ENCODE assay signal across 9 cellular contexts in the genomic region with DNA sequence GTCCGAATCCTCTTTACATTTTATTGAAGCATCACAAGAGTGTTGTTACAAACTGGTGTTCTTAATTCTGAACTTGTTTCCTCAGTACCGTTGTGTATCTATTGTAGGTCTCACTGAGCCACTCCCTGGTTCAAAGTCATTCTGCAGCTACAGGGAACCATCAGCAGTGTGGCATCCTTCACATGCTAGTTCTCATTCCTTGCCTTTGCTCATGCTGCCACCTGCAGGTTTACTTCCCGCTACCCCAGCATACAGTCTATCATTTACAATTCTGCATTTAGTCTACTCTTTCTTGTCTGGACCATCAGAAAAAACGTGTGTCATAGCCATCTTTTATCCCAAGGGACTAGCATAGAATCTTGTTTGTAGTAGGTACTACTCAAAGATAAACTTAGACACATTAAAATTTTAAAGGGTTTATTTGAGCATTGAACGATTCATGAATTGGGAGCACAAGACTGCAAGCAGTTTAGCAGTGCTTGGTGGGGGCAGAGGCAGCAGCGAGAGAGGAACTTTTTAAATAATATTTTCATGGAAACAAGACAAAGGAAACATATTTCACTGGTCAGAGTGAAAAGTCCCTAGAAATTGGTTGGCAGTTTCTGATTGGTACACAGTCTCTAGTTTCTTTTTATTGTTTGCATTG.
DNase-seq lines count a peak whose midpoint lies in the region; ATAC-seq and TF ChIP-seq lines count a peak whose summit lies in the region.
"Had no signal": no experiment of that assay in that cellular context is flagged by ENCODE, and none has a peak within 500 bp of the region (broad histone marks: within the 10 kb centered on the region; RNA-seq: fewer than 3 reads in every experiment).

No MANE protein-coding gene starts in this region.

- peak; percentile 28 for DNase-seq in GM12865 (ENCODE audit: low read depth)
- no peak for DNase-seq in HFF-Myc (ENCODE audit: extremely low read depth, low read depth)
- peak; percentile 21 for DNase-seq in NCI-H2029 (lab: John Stamatoyannopoulos, UW)
- peak; percentile 67 for DNase-seq in WTC11 (ENCODE audit: low spot score)
- peak; percentile 49 for DNase-seq in iPS-NIHi11 (ENCODE audit: low spot score)
- peak; percentile 55 for DNase-seq in transverse colon
- DNase-seq in activated gamma-delta T cell treated with Interleukin-2 at 50 U/mL for 16 hours: no peak
- no peak for DNase-seq in natural killer cell treated with Interleukin-12 subunit alpha and Interleukin-12 subunit beta and Interleukin-15 and Interleukin-18, amount 100 ng/mL, for 72 hours (ENCODE audit: low spot score)

- intact Hi-C loops in transverse colon (cut with DNase I; ENCODE audit: low total_unique reads): no loop called here

- in situ Hi-C loops in transverse colon (cut with MboI; ENCODE audit: low pct_ligation_motif_present in 1 of 4, low pct_unique_long_range_greater_than_20kb in 1 of 4, low sequenced_read_pairs in 3 of 4): loop anchor here in 1 of 4 donors (25.0 kb wide), 1 partner anchor 824 kb away; no protein-coding TSS in a partner anchor

- no peaks in the 10 kb centered on the region for H3K9me3 Mint-ChIP-seq in WTC11
- peaks cover 8% of the 10 kb centered on the region for H3K9me3 Mint-ChIP-seq in natural killer cell treated with Interleukin-12 subunit alpha and Interleukin-12 subunit beta and Interleukin-15 and Interleukin-18, amount 100 ng/mL, for 72 hours

- no peak overlapping the region for H3K4me3 ChIP-seq in GM12865 (ENCODE audit: low read depth, low read length)
- no peak overlapping the region for H3K4me3 ChIP-seq in HFF-Myc (replicated peaks; ENCODE audit: low read depth, low read length)
- H3K4me3 ChIP-seq in transverse colon: no peak overlapping the region
- H3K4me3 ChIP-seq: skin epidermis had no signal

- TF ChIP-seq EP300 in transverse colon (IDR thresholded peaks at IDR 0.05; ENCODE audit: low read depth): no peak

- H3K4me3 Mint-ChIP-seq in WTC11: no peak overlapping the region
- H3K4me3 Mint-ChIP-seq in natural killer cell treated with Interleukin-12 subunit alpha and Interleukin-12 subunit beta and Interleukin-15 and Interleukin-18, amount 100 ng/mL, for 72 hours: no peak overlapping the region

- H3K36me3 Mint-ChIP-seq in WTC11: no peaks in the 10 kb centered on the region
- no peaks in the 10 kb centered on the region for H3K36me3 Mint-ChIP-seq in natural killer cell treated with Interleukin-12 subunit alpha and Interleukin-12 subunit beta and Interleukin-15 and Interleukin-18, amount 100 ng/mL, for 72 hours

- H3K27me3 ChIP-seq in transverse colon: no peaks in the 10 kb centered on the region

- CTCF ChIA-PET in WTC11 (lab: Charles Lee): interaction anchor here (0.5 to 1.6 kb wide), 8 partner anchors 17 to 1798 kb away, joined by 3 to 4 read pairs (median 3); no protein-coding TSS in a partner anchor

- H3K36me3 ChIP-seq in transverse colon: no peaks in the 10 kb centered on the region

- TF ChIP-seq CTCF in GM12865 (IDR thresholded peaks at IDR 0.05; ENCODE audit: insufficient read depth, low read depth, low read length, missing control alignments) (peak; percentile 42), HFF-Myc (IDR thresholded peaks at IDR 0.05; ENCODE audit: low read depth, low read length, missing control alignments) (peak; percentile 19), WTC11 (IDR thresholded peaks at IDR 0.05) (peak; percentile 61), transverse colon (IDR thresholded peaks at IDR 0.05) (peak; percentile 24 to 45 (median 37))

- no peak for TF ChIP-seq POLR2A in transverse colon (IDR thresholded peaks at IDR 0.05)

- H3K9me3 ChIP-seq in transverse colon: no peaks in the 10 kb centered on the region

- H3K27ac ChIP-seq in transverse colon: no peak overlapping the region
- H3K27ac ChIP-seq: skin epidermis had no signal

- H3K4me1 ChIP-seq in transverse colon: no peaks in the 10 kb centered on the region

- no peaks in the 10 kb centered on the region for H3K27me3 Mint-ChIP-seq in WTC11 (ENCODE audit: low read depth)
- H3K27me3 Mint-ChIP-seq in natural killer cell treated with Interleukin-12 subunit alpha and Interleukin-12 subunit beta and Interleukin-15 and Interleukin-18, amount 100 ng/mL, for 72 hours: no peaks in the 10 kb centered on the region

- no peak overlapping the region for H3K27ac Mint-ChIP-seq in WTC11
- no peak overlapping the region for H3K27ac Mint-ChIP-seq in natural killer cell treated with Interleukin-12 subunit alpha and Interleukin-12 subunit beta and Interleukin-15 and Interleukin-18, amount 100 ng/mL, for 72 hours

- H3K4me1 Mint-ChIP-seq in WTC11: peaks cover 3% of the 10 kb centered on the region
- no peaks in the 10 kb centered on the region for H3K4me1 Mint-ChIP-seq in natural killer cell treated with Interleukin-12 subunit alpha and Interleukin-12 subunit beta and Interleukin-15 and Interleukin-18, amount 100 ng/mL, for 72 hours (ENCODE audit: low read depth in 2 of 2)

- ATAC-seq in WTC11: peak; percentile 100
- ATAC-seq in natural killer cell treated with Interleukin-12 subunit alpha and Interleukin-12 subunit beta and Interleukin-15 and Interleukin-18, amount 100 ng/mL, for 72 hours: no peak

- POLR2A ChIA-PET in WTC11 (lab: Charles Lee): interaction anchor here (1.5 kb wide), 1 partner anchor 402 kb away, joined by 4 read pairs; the partner anchor contains the start of gene CADM2

- 33% methylated on average over 5 to 6 of the region's 6 CpGs for WGBS in transverse colon (ENCODE audit: low coverage in 1 of 2), 2 donors

TF ChIP-seq in WTC11, 78 proteins besides CTCF, POLR2A, EP300 and RAD21:
- TF ChIP-seq, protein P1, sequence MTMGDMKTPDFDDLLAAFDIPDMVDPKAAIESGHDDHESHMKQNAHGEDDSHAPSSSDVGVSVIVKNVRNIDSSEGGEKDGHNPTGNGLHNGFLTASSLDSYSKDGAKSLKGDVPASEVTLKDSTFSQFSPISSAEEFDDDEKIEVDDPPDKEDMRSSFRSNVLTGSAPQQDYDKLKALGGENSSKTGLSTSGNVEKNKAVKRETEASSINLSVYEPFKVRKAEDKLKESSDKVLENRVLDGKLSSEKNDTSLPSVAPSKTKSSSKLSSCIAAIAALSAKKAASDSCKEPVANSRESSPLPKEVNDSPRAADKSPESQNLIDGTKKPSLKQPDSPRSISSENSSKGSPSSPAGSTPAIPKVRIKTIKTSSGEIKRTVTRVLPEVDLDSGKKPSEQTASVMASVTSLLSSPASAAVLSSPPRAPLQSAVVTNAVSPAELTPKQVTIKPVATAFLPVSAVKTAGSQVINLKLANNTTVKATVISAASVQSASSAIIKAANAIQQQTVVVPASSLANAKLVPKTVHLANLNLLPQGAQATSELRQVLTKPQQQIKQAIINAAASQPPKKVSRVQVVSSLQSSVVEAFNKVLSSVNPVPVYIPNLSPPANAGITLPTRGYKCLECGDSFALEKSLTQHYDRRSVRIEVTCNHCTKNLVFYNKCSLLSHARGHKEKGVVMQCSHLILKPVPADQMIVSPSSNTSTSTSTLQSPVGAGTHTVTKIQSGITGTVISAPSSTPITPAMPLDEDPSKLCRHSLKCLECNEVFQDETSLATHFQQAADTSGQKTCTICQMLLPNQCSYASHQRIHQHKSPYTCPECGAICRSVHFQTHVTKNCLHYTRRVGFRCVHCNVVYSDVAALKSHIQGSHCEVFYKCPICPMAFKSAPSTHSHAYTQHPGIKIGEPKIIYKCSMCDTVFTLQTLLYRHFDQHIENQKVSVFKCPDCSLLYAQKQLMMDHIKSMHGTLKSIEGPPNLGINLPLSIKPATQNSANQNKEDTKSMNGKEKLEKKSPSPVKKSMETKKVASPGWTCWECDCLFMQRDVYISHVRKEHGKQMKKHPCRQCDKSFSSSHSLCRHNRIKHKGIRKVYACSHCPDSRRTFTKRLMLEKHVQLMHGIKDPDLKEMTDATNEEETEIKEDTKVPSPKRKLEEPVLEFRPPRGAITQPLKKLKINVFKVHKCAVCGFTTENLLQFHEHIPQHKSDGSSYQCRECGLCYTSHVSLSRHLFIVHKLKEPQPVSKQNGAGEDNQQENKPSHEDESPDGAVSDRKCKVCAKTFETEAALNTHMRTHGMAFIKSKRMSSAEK (CRISPR knock-in tag; IDR thresholded peaks at IDR 0.05; ENCODE audit: borderline replicate concordance): no peak

Comparison
In these comparisons a context has a peak if more than half of its experiments do, and no peak if none do; other contexts are left out.
1. DNase-seq: peak in GM12865 (single experiment), NCI-H2029 (single experiment), WTC11 (single experiment), iPS-NIHi11 (single experiment) and transverse colon (single experiment); none in HFF-Myc (single experiment), activated gamma-delta T cell treated with Interleukin-2 at 50 U/mL for 16 hours (single experiment) and natural killer cell treated with Interleukin-12 subunit alpha and Interleukin-12 subunit beta and Interleukin-15 and Interleukin-18, amount 100 ng/mL, for 72 hours (single experiment).
2. Peak in every context shown above with its lines, with median percentiles within 50 percentile points of each other: CTCF ChIP-seq.